8 cellular contexts compared by ENCODE assay signal in the genomic region with DNA sequence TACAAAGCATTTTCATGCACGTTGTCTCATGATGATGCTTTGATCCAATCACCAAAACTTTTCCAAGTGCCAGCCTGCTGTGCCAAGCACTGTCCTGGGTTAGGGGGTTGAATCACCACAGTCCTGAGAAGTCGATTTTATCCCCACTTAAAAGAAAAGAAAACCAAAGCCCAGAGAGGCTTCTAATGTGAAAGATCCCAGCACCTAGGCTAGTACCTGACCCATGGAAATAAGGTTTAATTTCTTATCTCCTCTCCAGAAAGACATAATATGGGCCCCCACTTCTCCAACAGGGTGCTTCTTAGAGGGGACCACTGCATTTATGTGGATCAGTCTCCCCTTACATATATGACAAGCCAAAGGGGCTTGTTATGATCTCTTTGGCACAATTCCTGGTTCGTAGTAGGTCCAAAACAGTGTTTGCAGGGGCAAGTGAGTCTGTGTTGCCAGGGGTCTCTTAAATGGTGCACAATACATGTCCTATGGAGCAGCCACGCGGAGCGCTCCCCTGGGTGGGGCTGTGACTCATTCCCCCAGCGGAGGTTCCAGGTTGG. TPM values are rescaled to one million over a fixed set of nuclear protein-coding genes. Genes with fewer than 3 reads are reported as not detected.
DNase-seq lines count a peak whose midpoint lies in the region; ATAC-seq, FAIRE-seq and TF ChIP-seq lines count a peak whose summit lies in the region.

No MANE protein-coding gene starts in this region.

- peak overlapping the region; percentile 92 for H2AFZ ChIP-seq in Loucy (ENCODE audit: low read length)

- H3K4me3 Mint-ChIP-seq in neural crest cell = peak overlapping the region; percentile 99

- peaks cover 13% of the 10 kb centered on the region for H3K27me3 Mint-ChIP-seq in neural crest cell (ENCODE audit: low read depth)

- TF ChIP-seq CTCF in AG09309 (IDR thresholded peaks at IDR 0.05; ENCODE audit: control insufficient read depth, insufficient read depth, low read depth, low read length, missing control alignments) (no peak), Loucy (conservative IDR thresholded peaks at IDR 0.05; ENCODE audit: low read length) (no peak), coronary artery (IDR thresholded peaks at IDR 0.05) (no peak), neural crest cell (conservative IDR thresholded peaks at IDR 0.05) (no peak)

- no peaks in the 10 kb centered on the region for H3K27me3 ChIP-seq in Loucy (ENCODE audit: insufficient read depth, low read length, poor library complexity, severe bottlenecking)

- H3K36me3 Mint-ChIP-seq in neural crest cell (ENCODE audit: low read depth) = no peaks in the 10 kb centered on the region

- peaks cover 28% of the 10 kb centered on the region for H3K79me2 ChIP-seq in Loucy (ENCODE audit: insufficient read depth, low read length)

- no peaks in the 10 kb centered on the region for H3K9me3 Mint-ChIP-seq in neural crest cell

- no peak for DNase-seq in AG09309 (ENCODE audit: low read depth)
- DNase-seq in coronary artery (ENCODE audit: low spot score) = no peak
- DNase-seq in neural crest cell (ENCODE audit: low read depth, low spot score) = no peak
- no peak for DNase-seq in GM19239 (ENCODE audit: insufficient read length, low spot score)
- DNase-seq in sciatic nerve (ENCODE audit: low spot score) = no peak
- DNase-seq in SIG-M5 (lab: John Stamatoyannopoulos, UW) = no peak
- no peak for DNase-seq in NCI-H2227 treated with DMSO at 0.1 percent for 48 hours (lab: John Stamatoyannopoulos, UW)

- no peaks in the 10 kb centered on the region for H3K36me3 ChIP-seq in Loucy (ENCODE audit: insufficient read depth, low read length)

- H3F3A ChIP-seq in Loucy (ENCODE audit: low read depth) = no peaks in the 10 kb centered on the region; the same call in 1 of the 2 replicates

- H3K4me1 ChIP-seq in Loucy (ENCODE audit: insufficient read depth, low read length, poor library complexity, severe bottlenecking) = peaks cover 35% of the 10 kb centered on the region

- H3K4me1 Mint-ChIP-seq in neural crest cell = peaks cover 63% of the 10 kb centered on the region

- H4K20me1 ChIP-seq in Loucy (ENCODE audit: insufficient read depth, low read length, poor library complexity, severe bottlenecking) = peaks cover 12% of the 10 kb centered on the region

- no peak for FAIRE-seq in GM19239 (lab: Jason Lieb, UNC)

- H3K27ac ChIP-seq in coronary artery = peak overlapping the region; percentile 96 to 100

- peak overlapping the region; percentile 98 for H3K4me2 ChIP-seq in Loucy (ENCODE audit: low read depth, low read length, poor library complexity, severe bottlenecking)

- H3K9me2 ChIP-seq in Loucy (replicated peaks; ENCODE audit: low read depth, low read length) = no peaks in the 10 kb centered on the region

- intact Hi-C loops in sciatic nerve (cut with DNase I) = loop anchor here (1.0 kb wide), 1 partner anchor 20 kb away; no protein-coding TSS in a partner anchor

- H3K9me3 ChIP-seq in Loucy (ENCODE audit: insufficient read depth, low read depth, low read length) = no peaks in the 10 kb centered on the region

- ATAC-seq in sciatic nerve = no peak

- H3K9ac ChIP-seq in Loucy (ENCODE audit: low read depth, low read length, poor library complexity, severe bottlenecking) = peak overlapping the region; percentile 80

- H3K4me3 ChIP-seq in AG09309 (ENCODE audit: control insufficient read depth, low read depth, low read length) = peak overlapping the region; percentile 13
- peak overlapping the region; percentile 88 for H3K4me3 ChIP-seq in Loucy (ENCODE audit: low read length, poor library complexity, severe bottlenecking)
- H3K4me3 ChIP-seq in coronary artery = peak overlapping the region; percentile 83

- H3K27ac Mint-ChIP-seq in neural crest cell (ENCODE audit: unreplicated experiment) = no peak overlapping the region

RNA-seq across cellular contexts. Expression of a gene that starts 1.9 kb away (rescaled TPM):
- total RNA-seq in neural crest cell (19.2 and 21.2 TPM in 2 replicates), sciatic nerve (53.6 TPM)

RNA-seq across cellular contexts. Expression of a gene that starts 28.5 kb away (rescaled TPM):
- not detected in 2 replicates for total RNA-seq in neural crest cell
- total RNA-seq in sciatic nerve = not detected

RNA-seq across cellular contexts. Expression of a gene that starts 43.9 kb away (rescaled TPM):
- total RNA-seq in neural crest cell (not detected in 2 replicates), sciatic nerve (not detected)

RNA-seq across cellular contexts. Expression of a gene that starts 43.9 kb away (rescaled TPM):
- not detected in 2 replicates for total RNA-seq in neural crest cell
- 0.18 TPM for total RNA-seq in sciatic nerve

Comparison
In these comparisons a context has a peak if more than half of its experiments do, and no peak if none do; other contexts are left out.
1. H3K4me3 ChIP-seq: peak in every context shown above with its lines; median percentile 88 in Loucy; 83 in coronary artery; 13 in AG09309.